12 cellular contexts compared by ENCODE assay signal in the genomic region with DNA sequence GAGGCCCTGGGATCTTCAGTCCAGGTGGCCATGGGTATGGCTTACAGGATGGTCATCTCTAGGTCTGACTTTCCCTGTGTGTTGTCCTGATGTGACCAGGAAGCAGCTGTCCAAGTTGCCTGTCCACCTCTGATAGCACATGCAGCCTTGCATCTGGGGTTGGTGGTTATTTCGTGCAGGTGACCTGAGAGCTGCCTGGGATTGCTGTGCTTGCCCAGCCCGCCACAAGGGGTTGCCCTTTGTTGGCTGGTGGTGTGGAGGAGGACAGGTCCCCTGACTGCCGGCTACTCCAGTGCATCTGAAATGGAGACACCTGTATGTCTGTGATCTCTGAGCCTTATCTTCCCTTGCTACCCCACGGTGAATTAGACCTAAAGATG.
DNase-seq lines count a peak whose midpoint lies in the region; ATAC-seq and TF ChIP-seq lines count a peak whose summit lies in the region.
"Had no signal": no experiment of that assay in that cellular context is flagged by ENCODE, and none has a peak within 500 bp of the region (broad histone marks: within the 10 kb centered on the region; RNA-seq: fewer than 3 reads in every experiment).

No MANE protein-coding gene starts in this region.

- H3K4me3 Mint-ChIP-seq in chondrocyte (ENCODE audit: unreplicated experiment) = no peak overlapping the region
- H3K4me3 Mint-ChIP-seq: IgD-negative memory B cell; T-helper 1 cell treated with Interleukin-12 subunit alpha and Interleukin-12 subunit beta and Interleukin-4 antibody, amounts not matched to agents 30 μg/mL and 1 μg/mL, for 36 hours had no signal

- H3K27ac Mint-ChIP-seq in chondrocyte (ENCODE audit: unreplicated experiment) = no peak overlapping the region
- H3K27ac Mint-ChIP-seq: IgD-negative memory B cell; T-helper 1 cell treated with Interleukin-12 subunit alpha and Interleukin-12 subunit beta and Interleukin-4 antibody, amounts not matched to agents 30 μg/mL and 1 μg/mL, for 36 hours had no signal

- H3K36me3 Mint-ChIP-seq in chondrocyte (ENCODE audit: low read depth) = peaks cover 4% of the 10 kb centered on the region
- H3K36me3 Mint-ChIP-seq: IgD-negative memory B cell had no signal

- WGBS in mesendoderm (ENCODE audit: extremely low coverage, insufficient coverage, low lambda C conversion rate) = no CpG with 5 or more reads among the region's 4 CpGs

- H2BK120ac ChIP-seq in mesendoderm (ENCODE audit: low read depth, low read length) = no peak overlapping the region

- no peaks in the 10 kb centered on the region for H3K79me1 ChIP-seq in mesendoderm (ENCODE audit: low read length)

- peak overlapping the region; percentile 65 for H3K56ac ChIP-seq in mesendoderm (ENCODE audit: low read length)

- no peaks in the 10 kb centered on the region for H3K27me3 Mint-ChIP-seq in chondrocyte (ENCODE audit: low read depth)
- H3K27me3 Mint-ChIP-seq: IgD-negative memory B cell had no signal

- no peak overlapping the region for H3K4ac ChIP-seq in mesendoderm (ENCODE audit: low read depth, low read length)

- peak; percentile 29 for TF ChIP-seq CTCF in C4-2B (conservative IDR thresholded peaks at IDR 0.05)
- TF ChIP-seq CTCF in chondrocyte (IDR thresholded peaks at IDR 0.05) = peak; percentile 14

- H3K23ac ChIP-seq in mesendoderm (ENCODE audit: low read length) = no peak overlapping the region

- no peak for ATAC-seq in HG02973 (IDR thresholded peaks at IDR 0.05; ENCODE audit: unreplicated experiment)

- no peak overlapping the region for H3K9ac ChIP-seq in mesendoderm (ENCODE audit: low read length)

- H3K36me3 ChIP-seq in mesendoderm (ENCODE audit: control insufficient read depth, insufficient read depth, low read length) = no peaks in the 10 kb centered on the region

- no peak overlapping the region for H2BK5ac ChIP-seq in mesendoderm (ENCODE audit: low read length)

- H3K4me2 ChIP-seq in mesendoderm (ENCODE audit: low read length) = no peak overlapping the region

- H4K8ac ChIP-seq in mesendoderm (ENCODE audit: low read depth, low read length) = no peak overlapping the region

- peak; percentile 52 for DNase-seq in HT-29 (ENCODE audit: low spot score)
- DNase-seq in chondrocyte (ENCODE audit: low spot score) = no peak
- DNase-seq in mesendoderm = peak; percentile 65
- no peak for DNase-seq in activated CD8-positive, alpha-beta memory T cell treated with anti-CD3 and anti-CD28 coated beads for 24 hours
- DNase-seq in foreskin melanocyte = no peak
- DNase-seq in substantia nigra (lab: John Stamatoyannopoulos, UW) = no peak
- DNase-seq: COR-L47; stimulated activated CD4-positive, alpha-beta T cell treated with anti-CD3 and anti-CD28 coated beads, Interleukin-1b, Interleukin-23, amount 100 ng/mL, for 48 hours had no signal

- no peak overlapping the region for H2BK15ac ChIP-seq in mesendoderm (replicated peaks; ENCODE audit: low read depth)

- H3K9me3 Mint-ChIP-seq in chondrocyte (ENCODE audit: low read depth) = peaks cover 4% of the 10 kb centered on the region

- H3K4me3 ChIP-seq in mesendoderm (ENCODE audit: low read length) = no peak overlapping the region

- peaks cover 36% of the 10 kb centered on the region for H3K4me1 Mint-ChIP-seq in chondrocyte (ENCODE audit: low read depth)

- no peak overlapping the region for H3K18ac ChIP-seq in mesendoderm (ENCODE audit: low read length)

- no peak overlapping the region for H4K5ac ChIP-seq in mesendoderm (ENCODE audit: low read length)

- H3K79me2 ChIP-seq in mesendoderm (ENCODE audit: control insufficient read depth, insufficient read depth, low read length) = no peaks in the 10 kb centered on the region

- H3K27me3 ChIP-seq in mesendoderm (ENCODE audit: insufficient read depth, low read length, poor library complexity) = no peaks in the 10 kb centered on the region

- H2AK5ac ChIP-seq in mesendoderm (ENCODE audit: low read length) = peak overlapping the region; percentile 40

- H3K4me1 ChIP-seq in mesendoderm (ENCODE audit: control insufficient read depth, low read depth, low read length) = peaks cover 10% of the 10 kb centered on the region

- H3K27ac ChIP-seq in C4-2B (peak overlapping the region; percentile 74), mesendoderm (ENCODE audit: low read depth, low read length) (peak overlapping the region; percentile 46), substantia nigra (ENCODE audit: low read depth, low read length, poor library complexity, severe bottlenecking) (no peak overlapping the region)

Comparison
In these comparisons a context has a peak if more than half of its experiments do, and no peak if none do; other contexts are left out.
1. DNase-seq: peak in HT-29 (single experiment) and mesendoderm (single experiment); none in chondrocyte (single experiment), activated CD8-positive, alpha-beta memory T cell treated with anti-CD3 and anti-CD28 coated beads for 24 hours (single experiment), foreskin melanocyte (single experiment) and substantia nigra (0 of 49).